1 cellular context compared by ENCODE assay signal in genomic region chr10:78041170-78042057, GRCh38.
TF ChIP-seq lines count a peak whose summit lies in the region.

No MANE protein-coding gene starts in this region.

TF ChIP-seq in IMR-90, 13 proteins besides CTCF, POLR2A, EP300 and RAD21 (continued from another document):
- no peak for TF ChIP-seq USF2 (IDR thresholded peaks at IDR 0.05; ENCODE audit: low read depth, low read length)
- TF ChIP-seq FOS (IDR thresholded peaks at IDR 0.05; ENCODE audit: low read depth, low read length), result no peak
- TF ChIP-seq NFE2L2 (IDR thresholded peaks at IDR 0.05; ENCODE audit: low read depth, low read length), result no peak
